ENCODE assay signal across 14 cellular contexts in genomic region chr17:48293319-48294192, GRCh38.
DNase-seq lines count a peak whose midpoint lies in the region; ATAC-seq and TF ChIP-seq lines count a peak whose summit lies in the region.
"Had no signal": no experiment of that assay in that cellular context is flagged by ENCODE, and none has a peak within 500 bp of the region (broad histone marks: within the 10 kb centered on the region; RNA-seq: fewer than 3 reads in every experiment).

No MANE protein-coding gene starts in this region.

- no peaks in the 10 kb centered on the region for H3K27me3 Mint-ChIP-seq in activated CD8-positive, alpha-beta memory T cell treated with anti-CD3 and anti-CD28 coated beads, Interleukin-2, amount 10 ng/mL, durations not matched to agents 7 days and 5 days
- H3K27me3 Mint-ChIP-seq in progenitor cell of endocrine pancreas: no peaks in the 10 kb centered on the region

- H3K4me2 ChIP-seq in PC-9: no peak overlapping the region

- in situ Hi-C loops in astrocyte of the spinal cord (cut with HindIII; ENCODE audit: low sequenced_read_pairs): no loop called here

- no peaks in the 10 kb centered on the region for H3K79me2 ChIP-seq in PC-9 (ENCODE audit: low read depth)

- TF ChIP-seq CTCF in astrocyte of the spinal cord (IDR thresholded peaks at IDR 0.05; ENCODE audit: low read depth, low read length) (no peak), progenitor cell of endocrine pancreas (IDR thresholded peaks at IDR 0.05; ENCODE audit: unreplicated experiment) (no peak), PC-9 (conservative IDR thresholded peaks at IDR 0.05) (no peak)

- H3K4me1 Mint-ChIP-seq in activated CD8-positive, alpha-beta memory T cell treated with anti-CD3 and anti-CD28 coated beads, Interleukin-2, amount 10 ng/mL, durations not matched to agents 7 days and 5 days: peaks cover 23% of the 10 kb centered on the region
- H3K4me1 Mint-ChIP-seq in progenitor cell of endocrine pancreas (ENCODE audit: low read depth): peaks cover 54% of the 10 kb centered on the region

- no peaks in the 10 kb centered on the region for H3K27me3 ChIP-seq in PC-9 (ENCODE audit: insufficient read depth, low read depth)

- ATAC-seq in activated CD8-positive, alpha-beta memory T cell treated with anti-CD3 and anti-CD28 coated beads, Interleukin-2, amount 10 ng/mL, durations not matched to agents 7 days and 5 days: no peak
- ATAC-seq: SK-N-SH treated with all-trans-retinoic acid at 6 μM for 48 hours had no signal

- BruUV-seq in PC-9 (replicated peaks; lab: Mats Ljungman, UMichigan): no TSS peak

- CTCF ChIA-PET in activated CD8-positive, alpha-beta memory T cell treated with anti-CD3 and anti-CD28 coated beads, Interleukin-2, amount 10 ng/mL, durations not matched to agents 7 days and 5 days (lab: Charles Lee): interaction anchor here (1.2 to 1.8 kb wide), 5 partner anchors 15 to 58 kb away, joined by 3 to 7 read pairs (median 4); no protein-coding TSS in a partner anchor
- CTCF ChIA-PET in PC-9 (lab: Charles Lee): interaction anchor here (1.3 kb wide), 1 partner anchor 21 kb away, joined by 4 read pairs; no protein-coding TSS in a partner anchor

- no peaks in the 10 kb centered on the region for H3K9me2 ChIP-seq in PC-9 (ENCODE audit: insufficient read depth)

- peak overlapping the region; percentile 61 for H3K27ac Mint-ChIP-seq in activated CD8-positive, alpha-beta memory T cell treated with anti-CD3 and anti-CD28 coated beads, Interleukin-2, amount 10 ng/mL, durations not matched to agents 7 days and 5 days
- H3K27ac Mint-ChIP-seq in progenitor cell of endocrine pancreas: peak overlapping the region; percentile 30

- DNase-seq in activated CD8-positive, alpha-beta memory T cell treated with anti-CD3 and anti-CD28 coated beads, Interleukin-2, amount 10 ng/mL, durations not matched to agents 7 days and 5 days: no peak
- no peak for DNase-seq in activated CD8-positive, alpha-beta memory T cell treated with anti-CD3 and anti-CD28 coated beads for 24 hours
- DNase-seq in NCI-H146 treated with DMSO at 0.1 percent for 48 hours (lab: John Stamatoyannopoulos, UW; ENCODE audit: unreplicated experiment) (peak; percentile 67), astrocyte of the spinal cord (ENCODE audit: low read depth, low spot score) (peak; percentile 47), progenitor cell of endocrine pancreas (ENCODE audit: low spot score, unreplicated experiment) (no peak), PC-9 (no peak), SHP77 (lab: John Stamatoyannopoulos, UW) (no peak)
- DNase-seq in stimulated activated CD8-positive, alpha-beta memory T cell treated with anti-CD3 and anti-CD28 coated beads, Interleukin-4, amount 100 ng/mL, for 48 hours: no peak
- DNase-seq: KBM-7; kidney; NCI-H187; stimulated activated CD4-positive, alpha-beta T cell treated with anti-CD3 and anti-CD28 coated beads, Interleukin-2, amount 100 ng/mL, for 24 hours; uterus had no signal

- POLR2A ChIA-PET in PC-9 (lab: Charles Lee; ENCODE audit: unreplicated experiment): interaction anchor here (0.7 kb wide), 1 partner anchor 28 kb away, joined by 3 read pairs; no protein-coding TSS in a partner anchor

- H3K4me1 ChIP-seq in PC-9 (replicated peaks; ENCODE audit: insufficient read depth): peaks cover 31% of the 10 kb centered on the region
- H3K4me1 ChIP-seq: uterus had no signal

- H3K9me3 Mint-ChIP-seq in activated CD8-positive, alpha-beta memory T cell treated with anti-CD3 and anti-CD28 coated beads, Interleukin-2, amount 10 ng/mL, durations not matched to agents 7 days and 5 days (ENCODE audit: low read depth): no peaks in the 10 kb centered on the region
- H3K9me3 Mint-ChIP-seq in progenitor cell of endocrine pancreas (ENCODE audit: low read depth): no peaks in the 10 kb centered on the region

- H3K4me3 ChIP-seq in astrocyte of the spinal cord (ENCODE audit: low read depth, low read length): no peak overlapping the region
- no peak overlapping the region for H3K4me3 ChIP-seq in PC-9
- H3K4me3 ChIP-seq: uterus had no signal

- H4K20me1 ChIP-seq in PC-9 (ENCODE audit: insufficient read depth): no peaks in the 10 kb centered on the region

- no peak overlapping the region for H3K27ac ChIP-seq in PC-9
- H3K27ac ChIP-seq: uterus had no signal

- no peak overlapping the region for H3K4me3 Mint-ChIP-seq in activated CD8-positive, alpha-beta memory T cell treated with anti-CD3 and anti-CD28 coated beads, Interleukin-2, amount 10 ng/mL, durations not matched to agents 7 days and 5 days
- H3K4me3 Mint-ChIP-seq in progenitor cell of endocrine pancreas (ENCODE audit: low read depth): peak overlapping the region; percentile 3

- intact Hi-C loops in PC-9 (cut with micrococcal nuclease; ENCODE audit: unreplicated experiment): no loop called here

- H2AFZ ChIP-seq in PC-9: no peak overlapping the region

- no peaks in the 10 kb centered on the region; the same call in 1 of the 2 replicates for H3K9me3 ChIP-seq in PC-9 (ENCODE audit: insufficient read depth, low read depth)
- H3K9me3 ChIP-seq: uterus had no signal

- H3K36me3 Mint-ChIP-seq in activated CD8-positive, alpha-beta memory T cell treated with anti-CD3 and anti-CD28 coated beads, Interleukin-2, amount 10 ng/mL, durations not matched to agents 7 days and 5 days: peaks cover 5% of the 10 kb centered on the region
- H3K36me3 Mint-ChIP-seq in progenitor cell of endocrine pancreas (ENCODE audit: insufficient read depth): no peaks in the 10 kb centered on the region

- H3F3A ChIP-seq in PC-9 (ENCODE audit: insufficient read depth, low read depth): peaks cover 3% of the 10 kb centered on the region; the same call in 1 of the 2 replicates

- no peaks in the 10 kb centered on the region for H3K36me3 ChIP-seq in PC-9 (ENCODE audit: low read depth)
- H3K36me3 ChIP-seq: uterus had no signal

Comparison
In these comparisons a context has a peak if more than half of its experiments do, and no peak if none do; other contexts are left out.
1. DNase-seq: peak in NCI-H146 treated with DMSO at 0.1 percent for 48 hours (single experiment) and astrocyte of the spinal cord (single experiment); none in activated CD8-positive, alpha-beta memory T cell treated with anti-CD3 and anti-CD28 coated beads, Interleukin-2, amount 10 ng/mL, durations not matched to agents 7 days and 5 days (single experiment), activated CD8-positive, alpha-beta memory T cell treated with anti-CD3 and anti-CD28 coated beads for 24 hours (single experiment), progenitor cell of endocrine pancreas (single experiment), stimulated activated CD8-positive, alpha-beta memory T cell treated with anti-CD3 and anti-CD28 coated beads, Interleukin-4, amount 100 ng/mL, for 48 hours (single experiment), PC-9 (0 of 2) and SHP77 (0 of 2).